ENCODE assay signal across 8 cellular contexts in the genomic region with DNA sequence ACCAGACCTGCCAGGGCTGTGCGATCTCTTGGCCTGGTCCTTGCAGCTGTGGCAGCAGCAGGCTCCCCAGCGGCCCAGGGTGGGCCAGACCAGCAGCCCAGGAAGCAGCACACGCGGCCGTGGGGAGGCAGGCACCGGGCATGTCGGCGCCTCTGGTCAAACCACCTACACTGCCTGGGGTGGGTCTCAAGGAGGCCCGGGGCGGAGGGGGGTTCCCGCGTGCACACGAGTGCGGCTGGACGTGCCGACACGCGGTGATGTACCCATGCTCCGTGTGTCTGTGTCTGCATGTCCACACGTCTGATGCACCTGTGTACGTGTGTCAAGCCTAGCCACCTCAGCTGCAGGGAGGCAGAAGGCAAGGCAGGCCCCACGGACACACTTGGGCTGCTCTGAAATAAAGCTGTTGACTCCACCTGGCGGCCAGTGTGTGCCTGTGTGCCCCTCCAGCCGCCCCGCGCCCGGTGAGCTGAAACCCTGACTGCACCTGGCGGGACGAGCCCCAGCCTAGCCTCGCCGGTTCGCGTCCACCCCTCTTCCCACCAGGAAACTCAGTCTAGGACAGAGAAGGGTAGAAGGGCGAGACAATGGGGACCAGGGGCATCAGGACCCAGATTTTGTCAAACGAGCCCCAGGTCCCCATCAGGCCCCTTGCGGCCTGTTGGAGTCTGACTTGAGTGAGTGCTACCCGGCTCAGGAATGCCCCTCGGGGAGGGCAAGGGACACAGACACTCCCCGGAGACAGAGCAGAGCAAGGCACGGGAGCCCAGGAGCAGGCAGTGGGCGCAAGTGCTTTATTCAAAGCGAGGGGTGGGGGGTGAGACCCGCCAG. TPM values are rescaled to one million over a fixed set of nuclear protein-coding genes. Genes with fewer than 3 reads are reported as not detected.
DNase-seq lines count a peak whose midpoint lies in the region; ATAC-seq and TF ChIP-seq lines count a peak whose summit lies in the region.

No MANE protein-coding gene starts in this region.

- CTCF ChIA-PET in HEK293T (lab: Yijun Ruan, JAX): interaction anchor here (0.6 to 2.4 kb wide), 7 partner anchors 9 to 171 kb away, joined by 3 to 9 read pairs (median 3); no protein-coding TSS in a partner anchor
- CTCF ChIA-PET in activated CD8-positive, alpha-beta T cell treated with anti-CD3 and anti-CD28 coated beads for 36 hours (lab: Charles Lee): interaction anchor here (0.7 to 3.2 kb wide), 13 partner anchors 9 to 308 kb away, joined by 3 to 37 read pairs (median 4); no protein-coding TSS in a partner anchor

- intact Hi-C loops in CD14-positive monocyte (cut with micrococcal nuclease): loop anchor here in 1 of 2 donors (5.0 kb wide), 1 partner anchor 170 kb away; no protein-coding TSS in a partner anchor
- intact Hi-C loops in activated CD8-positive, alpha-beta T cell treated with anti-CD3 and anti-CD28 coated beads for 36 hours (cut with micrococcal nuclease): no loop called here

- H3K4me3 Mint-ChIP-seq in CD14-positive monocyte: no peak overlapping the region
- H3K4me3 Mint-ChIP-seq in activated CD8-positive, alpha-beta T cell treated with anti-CD3 and anti-CD28 coated beads for 36 hours: no peak overlapping the region
- H3K4me3 Mint-ChIP-seq in endothelial cell (ENCODE audit: unreplicated experiment): no peak overlapping the region
- H3K4me3 Mint-ChIP-seq in naive B cell: no peak overlapping the region

- no peaks in the 10 kb centered on the region for H3K9me3 ChIP-seq in upper lobe of left lung

- no peak overlapping the region for H3K27ac ChIP-seq in upper lobe of left lung

- peaks cover 0 to 3% (median 0%) of the 10 kb centered on the region in 4 donors for H3K27me3 ChIP-seq in upper lobe of left lung

- H3K4me3 ChIP-seq in upper lobe of left lung: no peak overlapping the region

- TF ChIP-seq CTCF in CD14-positive monocyte (IDR thresholded peaks at IDR 0.05) (peak; percentile 54), endothelial cell (IDR thresholded peaks at IDR 0.05; ENCODE audit: unreplicated experiment) (peak; percentile 66), upper lobe of left lung (IDR thresholded peaks at IDR 0.05) (peak; percentile 56 to 92 (median 85))
- TF ChIP-seq CTCF in activated CD8-positive, alpha-beta T cell treated with anti-CD3 and anti-CD28 coated beads for 36 hours (IDR thresholded peaks at IDR 0.05): peak; percentile 69

- no peak for TF ChIP-seq POLR2A in upper lobe of left lung (IDR thresholded peaks at IDR 0.05)

- 39 to 45% methylated on average over 18 to 42 of the region's 43 CpGs for WGBS in upper lobe of left lung, 2 donors

- peak; percentile 87 for ATAC-seq in activated CD8-positive, alpha-beta T cell treated with anti-CD3 and anti-CD28 coated beads for 36 hours
- ATAC-seq in naive B cell (ENCODE audit: low read depth in 2 of 2) (peak; percentile 94 to 96), upper lobe of left lung (ENCODE audit: low FRiP score in 2 of 2) (peak; percentile 61 to 81), HG03439 (IDR thresholded peaks at IDR 0.05; ENCODE audit: unreplicated experiment) (no peak)

- H3K27ac Mint-ChIP-seq in CD14-positive monocyte: no peak overlapping the region
- H3K27ac Mint-ChIP-seq in activated CD8-positive, alpha-beta T cell treated with anti-CD3 and anti-CD28 coated beads for 36 hours: no peak overlapping the region
- H3K27ac Mint-ChIP-seq in endothelial cell (ENCODE audit: unreplicated experiment): no peak overlapping the region
- H3K27ac Mint-ChIP-seq in naive B cell: no peak overlapping the region

- peaks cover 0 to 14% (median 9%) of the 10 kb centered on the region in 4 donors for H3K4me1 ChIP-seq in upper lobe of left lung

- H3K4me1 Mint-ChIP-seq in CD14-positive monocyte: no peaks in the 10 kb centered on the region
- peaks cover 2% of the 10 kb centered on the region for H3K4me1 Mint-ChIP-seq in activated CD8-positive, alpha-beta T cell treated with anti-CD3 and anti-CD28 coated beads for 36 hours (ENCODE audit: low read depth)
- H3K4me1 Mint-ChIP-seq in endothelial cell (ENCODE audit: unreplicated experiment): no peaks in the 10 kb centered on the region
- peaks cover 6 to 12% (median 11%) of the 10 kb centered on the region in 3 donors for H3K4me1 Mint-ChIP-seq in naive B cell

- H3K9me3 Mint-ChIP-seq in CD14-positive monocyte (peaks cover 0 to 10% (median 0%) of the 10 kb centered on the region in 7 donors), endothelial cell (ENCODE audit: unreplicated experiment) (no peaks in the 10 kb centered on the region), naive B cell (no peaks in the 10 kb centered on the region)
- H3K9me3 Mint-ChIP-seq in activated CD8-positive, alpha-beta T cell treated with anti-CD3 and anti-CD28 coated beads for 36 hours: no peaks in the 10 kb centered on the region

- DNase-seq in CD14-positive monocyte (ENCODE audit: low spot score) (no peak), HEK293T (ENCODE audit: extremely low spot score) (peak; percentile 75), NCI-H748 (lab: John Stamatoyannopoulos, UW; ENCODE audit: unreplicated experiment) (peak; percentile 81), endothelial cell (ENCODE audit: low spot score) (peak; percentile 75), naive B cell (peak; percentile 75), upper lobe of left lung (peak; percentile 80 to 89)
- DNase-seq in activated CD8-positive, alpha-beta T cell treated with anti-CD3 and anti-CD28 coated beads for 36 hours: peak; percentile 84

- peaks cover 2 to 14% of the 10 kb centered on the region in 2 donors for H3K36me3 Mint-ChIP-seq in CD14-positive monocyte
- no peaks in the 10 kb centered on the region for H3K36me3 Mint-ChIP-seq in activated CD8-positive, alpha-beta T cell treated with anti-CD3 and anti-CD28 coated beads for 36 hours (ENCODE audit: low read depth)
- H3K36me3 Mint-ChIP-seq in endothelial cell (ENCODE audit: low read depth, unreplicated experiment): no peaks in the 10 kb centered on the region
- H3K36me3 Mint-ChIP-seq in naive B cell: no peaks in the 10 kb centered on the region

- no peak for TF ChIP-seq EP300 in upper lobe of left lung (IDR thresholded peaks at IDR 0.05)

- peaks cover 0 to 34% (median 13%) of the 10 kb centered on the region in 4 donors for H3K36me3 ChIP-seq in upper lobe of left lung

- POLR2A ChIA-PET in HEK293T (lab: Yijun Ruan, JAX): interaction anchor here (1.2 to 1.5 kb wide), 2 partner anchors 9 to 19 kb away, joined by 3 read pairs; partner anchors contain the start of gene UBE2J2
- POLR2A ChIA-PET in activated CD8-positive, alpha-beta T cell treated with anti-CD3 and anti-CD28 coated beads for 36 hours (lab: Charles Lee): interaction anchor here (0.8 to 1.2 kb wide), 2 partner anchors 18 to 171 kb away, joined by 3 read pairs; partner anchors contain the start of gene UBE2J2

- H3K27me3 Mint-ChIP-seq in CD14-positive monocyte (ENCODE audit: low read depth in 3 of 3) (peaks cover 0 to 1% (median 0%) of the 10 kb centered on the region in 3 donors), endothelial cell (ENCODE audit: unreplicated experiment) (peaks cover 4% of the 10 kb centered on the region), naive B cell (no peaks in the 10 kb centered on the region)
- H3K27me3 Mint-ChIP-seq in activated CD8-positive, alpha-beta T cell treated with anti-CD3 and anti-CD28 coated beads for 36 hours: no peaks in the 10 kb centered on the region

TF ChIP-seq in HEK293T, 16 proteins besides CTCF, POLR2A, EP300 and RAD21 (continues in another document):
- TF ChIP-seq ARNT (IDR thresholded peaks at IDR 0.05): no peak
- TF ChIP-seq ELF4 (IDR thresholded peaks at IDR 0.05): no peak
- no peak for TF ChIP-seq PKNOX1 (IDR thresholded peaks at IDR 0.05)
- TF ChIP-seq FOXA1 (IDR thresholded peaks at IDR 0.05): no peak
- peak; percentile 85; the same call in 1 of the 2 replicates for TF ChIP-seq HDGF (IDR thresholded peaks at IDR 0.05; ENCODE audit: borderline replicate concordance)
- no peak for TF ChIP-seq L3MBTL2 (conservative IDR thresholded peaks at IDR 0.05)

RNA-seq across cellular contexts. Expression of gene SCNN1D, which starts 11.6 kb away (rescaled TPM):
- polyA plus RNA-seq in CD14-positive monocyte (not detected), naive B cell (ENCODE audit: low read depth in 6 of 6) (not detected)
- 1 to 10 TPM; 4.9 to 5.6 TPM for total RNA-seq in activated CD8-positive, alpha-beta T cell treated with anti-CD3 and anti-CD28 coated beads for 36 hours
- total RNA-seq in endothelial cell (ENCODE audit: unreplicated experiment) (3.9 TPM), upper lobe of left lung (10 to 100 TPM in 1 of 6 donors, 1 to 10 TPM in 4, under 1 TPM in 1; 0.91 to 17.8 (median 2.7) TPM)

RNA-seq across cellular contexts. Expression of gene ACAP3, which starts 15.9 kb away (rescaled TPM):
- polyA plus RNA-seq in CD14-positive monocyte (1 to 10 TPM; 3.5 to 4.0 TPM), naive B cell (ENCODE audit: low read depth in 6 of 6) (1 to 10 TPM; 1.9 to 7.2 (median 3.1) TPM)
- 10 to 100 TPM; 41.1 to 42.5 TPM for total RNA-seq in activated CD8-positive, alpha-beta T cell treated with anti-CD3 and anti-CD28 coated beads for 36 hours
- total RNA-seq in endothelial cell (ENCODE audit: unreplicated experiment) (54.0 TPM), upper lobe of left lung (100 to 1,000 TPM in 2 of 6 donors, 10 to 100 TPM in 4; 33.5 to 166 (median 60.1) TPM)

RNA-seq across cellular contexts. Expression of gene PUSL1, which starts 16.6 kb away (rescaled TPM):
- polyA plus RNA-seq in CD14-positive monocyte (10 to 100 TPM; 13.8 to 14.8 TPM), naive B cell (ENCODE audit: low read depth in 6 of 6) (10 to 100 TPM in 5 of 6 donors, 1 to 10 TPM in 1; 7.2 to 17.2 (median 11.9) TPM)
- total RNA-seq in activated CD8-positive, alpha-beta T cell treated with anti-CD3 and anti-CD28 coated beads for 36 hours: 10 to 100 TPM; 23.9 to 25.4 TPM
- total RNA-seq in endothelial cell (ENCODE audit: unreplicated experiment) (14.0 TPM), upper lobe of left lung (10 to 100 TPM; 16.8 to 38.8 (median 23.0) TPM)

RNA-seq across cellular contexts. Expression of gene UBE2J2, which starts 18.2 kb away (rescaled TPM):
- polyA plus RNA-seq in CD14-positive monocyte (10 to 100 TPM; 72.1 to 83.2 TPM), naive B cell (ENCODE audit: low read depth in 6 of 6) (100 to 1,000 TPM in 1 of 6 donors, 10 to 100 TPM in 5; 75.1 to 112 (median 87.4) TPM)
- total RNA-seq in activated CD8-positive, alpha-beta T cell treated with anti-CD3 and anti-CD28 coated beads for 36 hours: 10 to 100 TPM; 52.3 to 59.2 TPM
- total RNA-seq in endothelial cell (ENCODE audit: unreplicated experiment) (71.9 TPM), upper lobe of left lung (10 to 100 TPM; 41.5 to 88.0 (median 50.5) TPM)

RNA-seq across cellular contexts. Expression of gene INTS11, which starts 32.6 kb away (rescaled TPM):
- polyA plus RNA-seq in CD14-positive monocyte: 10 to 100 TPM; 46.2 to 49.6 TPM
- 100 to 1,000 TPM; 110 to 122 TPM for total RNA-seq in activated CD8-positive, alpha-beta T cell treated with anti-CD3 and anti-CD28 coated beads for 36 hours
- total RNA-seq in endothelial cell (ENCODE audit: unreplicated experiment): 104 TPM
- 10 to 100 TPM; 45.9 to 61.5 (median 54.3) TPM for polyA plus RNA-seq in naive B cell (ENCODE audit: low read depth in 6 of 6)
- total RNA-seq in upper lobe of left lung: 100 to 1,000 TPM in 2 of 6 donors, 10 to 100 TPM in 4; 71.7 to 267 (median 90.5) TPM
